26 cellular contexts compared by ENCODE assay signal in genomic region chr2:150182564-150183249, GRCh38.
"Had no signal": no experiment of that assay in that cellular context is flagged by ENCODE, and none has a peak within 500 bp of the region (broad histone marks: within the 10 kb centered on the region; RNA-seq: fewer than 3 reads in every experiment).

No MANE protein-coding gene starts in this region.

- FAIRE-seq: kidney, small intestine had no signal

- H3K36me3 ChIP-seq: heart right ventricle, lower lobe of right lung, neural progenitor cell, transverse colon, uterus had no signal

- H3K27me3 ChIP-seq: heart right ventricle, neural progenitor cell, transverse colon, uterus had no signal

- DNase-seq: activated CD4-positive, alpha-beta T cell treated with anti-CD3 and anti-CD28 coated beads, Interleukin-2, amount 50 U/mL, for 4 hours; activated CD8-positive, alpha-beta memory T cell treated with anti-CD3 and anti-CD28 coated beads, Interleukin-2, amount 50 U/mL, for 48 hours; activated naive CD4-positive, alpha-beta T cell treated with Interleukin-2 at 50 U/mL for 16 hours; activated naive CD8-positive, alpha-beta T cell treated with anti-CD3 and anti-CD28 coated beads, Interleukin-2, amount 10 ng/mL, durations not matched to agents 7 days and 5 days; activated T-cell treated with anti-CD3 and anti-CD28 coated beads, Interleukin-2, amount 50 U/mL, for 4 hours; amniotic stem cell; cerebellar nuclear complex; erythroblast; foreskin fibroblast; heart right ventricle; kidney; lower lobe of right lung; naive thymus-derived CD4-positive, alpha-beta T cell; posterior cingulate gyrus; small intestine; stimulated activated CD4-positive, alpha-beta T cell treated with anti-CD3 and anti-CD28 coated beads, Interleukin-2, amount 100 ng/mL, for 24 hours; stimulated activated naive CD8-positive, alpha-beta T cell treated with anti-CD3 and anti-CD28 coated beads, Interleukin-15, amount 100 ng/mL, for 72 hours; T1000; transverse colon; uterus had no signal

- ATAC-seq: activated T-cell treated with anti-CD3 and anti-CD28 coated beads, Interleukin-2, amount 50 U/mL, for 4 hours; heart right ventricle; left lobe of liver; lower lobe of right lung; naive thymus-derived CD4-positive, alpha-beta T cell; sciatic nerve; stimulated activated effector memory CD8-positive, alpha-beta T cell treated with anti-CD3 and anti-CD28 coated beads, Interleukin-12 subunit alpha, Interleukin-12 subunit beta, amount 100 ng/mL, for 72 hours; stimulated activated naive CD8-positive, alpha-beta T cell treated with anti-CD3 and anti-CD28 coated beads, Interleukin-15, amount 100 ng/mL, for 72 hours; WTC11 had no signal

- H2AFZ ChIP-seq: neural progenitor cell had no signal

- H3K4me2 ChIP-seq: neural progenitor cell had no signal

- H3K4me1 ChIP-seq: heart right ventricle, lower lobe of right lung, neural progenitor cell, transverse colon, uterus had no signal

- H3K4me3 ChIP-seq: coronary artery, heart right ventricle, lower lobe of right lung, neural progenitor cell, transverse colon, uterus had no signal

- H3K9ac ChIP-seq: neural progenitor cell had no signal

- H3K27ac ChIP-seq: coronary artery, heart right ventricle, lower lobe of right lung, neural progenitor cell, transverse colon, uterus had no signal

- H3K9me3 ChIP-seq: lower lobe of right lung, transverse colon, uterus had no signal
